Comparison of ENCODE assay signal across 22 cellular contexts in the genomic region with DNA sequence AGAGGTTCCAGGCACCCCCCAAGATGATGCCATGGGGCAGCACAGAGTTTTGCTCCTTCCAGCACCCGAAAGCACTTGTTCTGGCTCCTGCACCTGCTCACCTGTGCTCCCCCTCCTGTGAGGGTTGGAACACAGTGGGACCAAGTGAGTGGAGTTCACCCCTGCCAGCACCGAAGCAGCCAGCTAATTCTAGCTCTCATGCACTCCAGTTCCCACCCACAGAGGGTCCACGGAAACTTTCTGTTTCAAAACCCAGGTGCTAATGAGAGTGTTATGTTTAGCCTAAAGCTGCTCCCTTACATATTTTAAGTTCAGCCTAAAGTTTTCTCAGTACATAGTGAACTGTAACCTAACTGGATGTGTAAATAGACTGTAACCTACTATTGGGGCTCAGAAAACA.
"Had no signal": no experiment of that assay in that cellular context is flagged by ENCODE, and none has a peak within 500 bp of the region (broad histone marks: within the 10 kb centered on the region; RNA-seq: fewer than 3 reads in every experiment).

No MANE protein-coding gene starts in this region.

- H3K9me3 ChIP-seq: gastroesophageal sphincter, mucosa of descending colon, tibial artery, uterus had no signal

- H3K36me3 Mint-ChIP-seq: activated CD8-positive, alpha-beta memory T cell treated with anti-CD3 and anti-CD28 coated beads, Interleukin-2, amount 10 ng/mL, durations not matched to agents 7 days and 5 days; activated naive CD8-positive, alpha-beta T cell treated with anti-CD3 and anti-CD28 coated beads, Interleukin-2, amount 10 ng/mL, durations not matched to agents 7 days and 5 days; naive B cell had no signal

- H3K4me1 ChIP-seq: heart right ventricle, tibial artery, uterus had no signal

- DNase-seq: activated B cell treated with CpG ODN at 0.5 μM for 24 hours; activated CD4-positive, alpha-beta memory T cell treated with anti-CD3 and anti-CD28 coated beads, Interleukin-2, amount 10 ng/mL, durations not matched to agents 7 days and 5 days; activated CD4-positive, alpha-beta T cell treated with anti-CD3 and anti-CD28 coated beads for 48 hours; activated CD8-positive, alpha-beta memory T cell treated with anti-CD3 and anti-CD28 coated beads, Interleukin-2, amount 10 ng/mL, durations not matched to agents 7 days and 5 days; activated naive CD4-positive, alpha-beta T cell treated with Interleukin-2 at 50 U/mL for 16 hours; activated naive CD8-positive, alpha-beta T cell treated with anti-CD3 and anti-CD28 coated beads, Interleukin-2, amount 10 ng/mL, durations not matched to agents 7 days and 5 days; amygdala; dermis blood vessel endothelial cell; effector memory CD4-positive, alpha-beta T cell; heart right ventricle; mesenchymal stem cell; mucosa of descending colon; naive B cell; stimulated activated CD4-positive, alpha-beta T cell treated with anti-CD3 and anti-CD28 coated beads, Interleukin-2, amount 100 ng/mL, for 24 hours; stimulated activated naive CD8-positive, alpha-beta T cell treated with anti-CD3 and anti-CD28 coated beads, Interleukin-15, Interleukin-2, amounts not matched to agents 100 U/mL and 50 U/mL, for 24 hours; substantia nigra; tibial artery; uterus had no signal

- H3K27me3 Mint-ChIP-seq: naive B cell had no signal

- H3K36me3 ChIP-seq: esophagus muscularis mucosa, gastroesophageal sphincter, heart right ventricle, tibial artery, uterus had no signal

- H3K27ac Mint-ChIP-seq: activated B cell treated with CpG ODN at 0.5 μM for 24 hours; activated CD4-positive, alpha-beta memory T cell treated with anti-CD3 and anti-CD28 coated beads, Interleukin-2, amount 10 ng/mL, durations not matched to agents 7 days and 5 days; activated CD8-positive, alpha-beta memory T cell treated with anti-CD3 and anti-CD28 coated beads, Interleukin-2, amount 10 ng/mL, durations not matched to agents 7 days and 5 days; activated naive CD8-positive, alpha-beta T cell treated with anti-CD3 and anti-CD28 coated beads, Interleukin-2, amount 10 ng/mL, durations not matched to agents 7 days and 5 days; progenitor cell of endocrine pancreas had no signal

- H3K9me3 Mint-ChIP-seq: activated CD4-positive, alpha-beta memory T cell treated with anti-CD3 and anti-CD28 coated beads, Interleukin-2, amount 10 ng/mL, durations not matched to agents 7 days and 5 days; activated naive CD8-positive, alpha-beta T cell treated with anti-CD3 and anti-CD28 coated beads, Interleukin-2, amount 10 ng/mL, durations not matched to agents 7 days and 5 days had no signal

- ATAC-seq: activated CD8-positive, alpha-beta memory T cell treated with anti-CD3 and anti-CD28 coated beads, Interleukin-2, amount 10 ng/mL, durations not matched to agents 7 days and 5 days; gastroesophageal sphincter; heart right ventricle; mucosa of descending colon; stimulated activated naive CD8-positive, alpha-beta T cell treated with anti-CD3 and anti-CD28 coated beads, Interleukin-15, Interleukin-2, amounts not matched to agents 100 U/mL and 50 U/mL, for 24 hours had no signal

- H3K4me3 ChIP-seq: esophagus muscularis mucosa, gastroesophageal sphincter, heart right ventricle, mucosa of descending colon, tibial artery, uterus had no signal

- H3K27me3 ChIP-seq: esophagus muscularis mucosa, gastroesophageal sphincter, tibial artery, uterus had no signal

- H3K4me1 Mint-ChIP-seq: activated B cell treated with CpG ODN at 0.5 μM for 24 hours; activated CD4-positive, alpha-beta memory T cell treated with anti-CD3 and anti-CD28 coated beads, Interleukin-2, amount 10 ng/mL, durations not matched to agents 7 days and 5 days; activated CD8-positive, alpha-beta memory T cell treated with anti-CD3 and anti-CD28 coated beads, Interleukin-2, amount 10 ng/mL, durations not matched to agents 7 days and 5 days; activated naive CD8-positive, alpha-beta T cell treated with anti-CD3 and anti-CD28 coated beads, Interleukin-2, amount 10 ng/mL, durations not matched to agents 7 days and 5 days; naive B cell had no signal

- H3K27ac ChIP-seq: esophagus muscularis mucosa, gastroesophageal sphincter, heart right ventricle, tibial artery, uterus had no signal

- H3K4me3 Mint-ChIP-seq: activated B cell treated with CpG ODN at 0.5 μM for 24 hours; activated CD4-positive, alpha-beta memory T cell treated with anti-CD3 and anti-CD28 coated beads, Interleukin-2, amount 10 ng/mL, durations not matched to agents 7 days and 5 days; activated CD8-positive, alpha-beta memory T cell treated with anti-CD3 and anti-CD28 coated beads, Interleukin-2, amount 10 ng/mL, durations not matched to agents 7 days and 5 days; activated naive CD8-positive, alpha-beta T cell treated with anti-CD3 and anti-CD28 coated beads, Interleukin-2, amount 10 ng/mL, durations not matched to agents 7 days and 5 days; naive B cell; neural crest cell had no signal
